ENCODE assay signal across 1 cellular context in the genomic region with DNA sequence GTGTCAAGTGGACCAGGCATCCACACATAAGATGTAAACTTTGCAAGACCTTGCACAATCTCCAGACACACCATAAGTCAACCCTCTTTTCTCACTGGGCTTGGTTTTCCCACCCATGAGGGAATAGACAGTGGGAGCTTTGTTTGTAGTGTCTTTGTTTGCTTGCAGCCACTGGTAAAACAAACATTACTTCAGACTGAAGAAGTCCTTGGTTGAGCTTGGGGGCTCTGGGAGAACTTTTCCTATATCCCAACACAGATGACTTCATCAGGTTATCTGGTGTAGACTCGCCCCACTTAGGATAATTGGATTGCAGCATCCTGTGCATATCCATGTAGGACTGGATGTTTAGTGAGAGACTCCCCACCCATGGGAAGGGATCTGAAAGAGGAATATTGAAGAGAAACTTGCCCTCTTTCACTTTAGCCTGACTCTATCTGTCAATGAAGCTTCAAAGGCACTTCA.
A peak's percentile ranks its signal among the peaks of the same experiment; 100 is the strongest.
TF ChIP-seq lines count a peak whose summit lies in the region.

No MANE protein-coding gene starts in this region.

TF ChIP-seq in HepG2, 621 proteins besides CTCF, POLR2A, EP300 and RAD21:
- TF ChIP-seq FOSL2 (CRISPR knock-in tag; IDR thresholded peaks at IDR 0.05) (peak; percentile 53), MAZ (IDR thresholded peaks at IDR 0.05; ENCODE audit: borderline replicate concordance, low read depth, low read length) (0 out of 2 replicates have a peak, but pooled peaks have one; percentile 23), MAZ (CRISPR knock-in tag; IDR thresholded peaks at IDR 0.05; ENCODE audit: low read depth) (no peak), FOXA3 (CRISPR knock-in tag; IDR thresholded peaks at IDR 0.05) (peak; percentile 41; the same call in 1 of the 2 replicates), ZNF101 (CRISPR knock-in tag; IDR thresholded peaks at IDR 0.05; ENCODE audit: borderline replicate concordance, low read depth) (no peak), CEBPG (CRISPR knock-in tag; IDR thresholded peaks at IDR 0.05) (peak; percentile 37; the same call in 1 of the 2 replicates), RFX3 (CRISPR knock-in tag; IDR thresholded peaks at IDR 0.05) (no peak), ZNF644 (CRISPR knock-in tag; IDR thresholded peaks at IDR 0.05; ENCODE audit: low read depth) (peak; percentile 30; the same call in 1 of the 2 replicates), SOX13 (IDR thresholded peaks at IDR 0.05) (no peak), SOX13 (CRISPR knock-in tag; conservative IDR thresholded peaks at IDR 0.05 in 1 of 2, IDR thresholded peaks at IDR 0.05 in 1 of 2) (0 out of 4 replicates have a peak, but pooled peaks of 1 of the 2 experiments have one; percentile 11), FOXA1 (IDR thresholded peaks at IDR 0.05) (no peak), FOXA1 (CRISPR knock-in tag; IDR thresholded peaks at IDR 0.05) (0 out of 2 replicates have a peak, but pooled peaks have one; percentile 10), GATAD2A (CRISPR knock-in tag; IDR thresholded peaks at IDR 0.05) (peak; percentile 61), GFI1 (CRISPR knock-in tag; IDR thresholded peaks at IDR 0.05; ENCODE audit: borderline replicate concordance) (no peak), CEBPB (IDR thresholded peaks at IDR 0.05; ENCODE audit: borderline replicate concordance, low read depth, low read length) (peak; percentile 69), CHCHD3 (CRISPR knock-in tag; IDR thresholded peaks at IDR 0.05) (no peak)
- TF ChIP-seq, protein P1, sequence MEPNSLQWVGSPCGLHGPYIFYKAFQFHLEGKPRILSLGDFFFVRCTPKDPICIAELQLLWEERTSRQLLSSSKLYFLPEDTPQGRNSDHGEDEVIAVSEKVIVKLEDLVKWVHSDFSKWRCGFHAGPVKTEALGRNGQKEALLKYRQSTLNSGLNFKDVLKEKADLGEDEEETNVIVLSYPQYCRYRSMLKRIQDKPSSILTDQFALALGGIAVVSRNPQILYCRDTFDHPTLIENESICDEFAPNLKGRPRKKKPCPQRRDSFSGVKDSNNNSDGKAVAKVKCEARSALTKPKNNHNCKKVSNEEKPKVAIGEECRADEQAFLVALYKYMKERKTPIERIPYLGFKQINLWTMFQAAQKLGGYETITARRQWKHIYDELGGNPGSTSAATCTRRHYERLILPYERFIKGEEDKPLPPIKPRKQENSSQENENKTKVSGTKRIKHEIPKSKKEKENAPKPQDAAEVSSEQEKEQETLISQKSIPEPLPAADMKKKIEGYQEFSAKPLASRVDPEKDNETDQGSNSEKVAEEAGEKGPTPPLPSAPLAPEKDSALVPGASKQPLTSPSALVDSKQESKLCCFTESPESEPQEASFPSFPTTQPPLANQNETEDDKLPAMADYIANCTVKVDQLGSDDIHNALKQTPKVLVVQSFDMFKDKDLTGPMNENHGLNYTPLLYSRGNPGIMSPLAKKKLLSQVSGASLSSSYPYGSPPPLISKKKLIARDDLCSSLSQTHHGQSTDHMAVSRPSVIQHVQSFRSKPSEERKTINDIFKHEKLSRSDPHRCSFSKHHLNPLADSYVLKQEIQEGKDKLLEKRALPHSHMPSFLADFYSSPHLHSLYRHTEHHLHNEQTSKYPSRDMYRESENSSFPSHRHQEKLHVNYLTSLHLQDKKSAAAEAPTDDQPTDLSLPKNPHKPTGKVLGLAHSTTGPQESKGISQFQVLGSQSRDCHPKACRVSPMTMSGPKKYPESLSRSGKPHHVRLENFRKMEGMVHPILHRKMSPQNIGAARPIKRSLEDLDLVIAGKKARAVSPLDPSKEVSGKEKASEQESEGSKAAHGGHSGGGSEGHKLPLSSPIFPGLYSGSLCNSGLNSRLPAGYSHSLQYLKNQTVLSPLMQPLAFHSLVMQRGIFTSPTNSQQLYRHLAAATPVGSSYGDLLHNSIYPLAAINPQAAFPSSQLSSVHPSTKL (CRISPR knock-in tag; IDR thresholded peaks at IDR 0.05): peak; percentile 23; the same call in 1 of the 2 replicates
